8 cellular contexts compared by ENCODE assay signal in the genomic region with DNA sequence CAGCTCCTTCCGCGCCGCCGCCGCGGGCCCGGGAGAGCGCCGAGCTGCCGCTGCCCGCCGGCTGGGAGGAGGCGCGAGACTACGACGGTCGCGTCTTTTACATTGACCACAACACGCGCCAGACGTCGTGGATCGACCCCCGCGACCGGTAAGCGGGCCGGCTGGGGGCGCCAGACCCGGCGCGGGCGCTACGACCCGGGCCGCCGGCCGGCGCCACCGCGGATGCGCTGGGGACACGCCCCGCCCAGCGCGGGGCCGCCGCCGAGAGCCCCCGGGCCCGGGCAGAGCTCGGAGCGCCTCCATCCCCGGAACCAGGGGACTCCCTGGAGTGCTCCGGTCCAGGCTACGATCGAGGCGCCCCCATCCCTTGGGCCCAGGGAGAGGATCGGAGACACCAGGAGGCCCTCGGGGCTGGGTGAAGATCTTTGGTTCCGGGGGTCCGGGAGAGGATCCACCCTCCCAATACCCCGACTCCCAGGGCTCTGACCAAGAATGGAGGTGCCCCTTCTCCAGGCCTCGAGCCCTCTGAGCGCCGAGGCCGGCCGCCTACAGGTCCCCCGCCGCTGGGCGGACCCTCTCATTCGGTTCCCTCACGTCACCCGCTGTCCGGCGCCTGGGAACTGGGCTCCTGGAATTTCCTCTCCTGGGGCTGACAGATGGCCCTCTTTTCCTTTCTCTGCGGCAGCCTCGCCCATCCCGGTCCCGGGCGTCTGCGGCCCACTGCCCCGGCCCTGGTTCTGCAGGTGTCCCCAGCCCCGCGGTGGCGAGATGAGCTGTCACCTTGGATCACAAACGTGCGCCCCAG. TPM values are rescaled to one million over a fixed set of nuclear protein-coding genes. Genes with fewer than 3 reads are reported as not detected.
A peak's percentile ranks its signal among the peaks of the same experiment; 100 is the strongest.
DNase-seq lines count a peak whose midpoint lies in the region; ATAC-seq and TF ChIP-seq lines count a peak whose summit lies in the region.

No MANE protein-coding gene starts in this region.

- 3% methylated on average over 76 of the region's 88 CpGs for WGBS in urinary bladder

- H3K9me3 Mint-ChIP-seq in mesothelial cell of epicardium: peaks cover 5% of the 10 kb centered on the region

- peak overlapping the region; percentile 68 for H3K27ac ChIP-seq in Panc1 (ENCODE audit: low read length)
- H3K27ac ChIP-seq in dorsolateral prefrontal cortex: peak overlapping the region in 41 of 59 donors; percentile 2 to 82 (median 57)
- H3K27ac ChIP-seq in urinary bladder (ENCODE audit: low read depth): peak overlapping the region; percentile 52

- peak; percentile 50; the same call in 1 of the 2 replicates for TF ChIP-seq CTCF in Panc1 (IDR thresholded peaks at IDR 0.05)
- peak in 2 of 56 donors; percentile 8 to 9 for TF ChIP-seq CTCF in dorsolateral prefrontal cortex (IDR thresholded peaks at IDR 0.05 in 54 of 56, conservative IDR thresholded peaks at IDR 0.05 in 2 of 56; ENCODE audit: low read depth in 1 of 56, partially characterized antibody in 56 of 56)
- TF ChIP-seq CTCF in mesothelial cell of epicardium (IDR thresholded peaks at IDR 0.05; ENCODE audit: unreplicated experiment): no peak

- in situ Hi-C loops in Panc1 (cut with HindIII; ENCODE audit: low pct_unique_long_range_greater_than_20kb, low sequenced_read_pairs): no loop called here

- CTCF ChIA-PET in Panc1 (lab: Charles Lee): no interaction called here

- no peaks in the 10 kb centered on the region for H3K27me3 Mint-ChIP-seq in mesothelial cell of epicardium (ENCODE audit: low read depth)

- H3K36me3 ChIP-seq in Panc1 (ENCODE audit: control insufficient read depth, insufficient read depth, low read length): no peaks in the 10 kb centered on the region; the same call in 1 of the 2 replicates
- no peaks in the 10 kb centered on the region for H3K36me3 ChIP-seq in urinary bladder (ENCODE audit: insufficient read depth)

- H3K4me3 Mint-ChIP-seq in mesothelial cell of epicardium: peak overlapping the region; percentile 68

- H3K27ac Mint-ChIP-seq in mesothelial cell of epicardium: peak overlapping the region; percentile 95

- H3K4me1 ChIP-seq in Panc1 (ENCODE audit: control insufficient read depth, insufficient read depth, low read length): no peaks in the 10 kb centered on the region; the same call in 1 of the 2 replicates
- H3K4me1 ChIP-seq in urinary bladder (ENCODE audit: insufficient read depth): no peaks in the 10 kb centered on the region

- ATAC-seq in GM19043 (IDR thresholded peaks at IDR 0.05; ENCODE audit: low read depth, unreplicated experiment) (peak; percentile 11), Panc1 (peak; percentile 30)

- no peaks in the 10 kb centered on the region for H3K27me3 ChIP-seq in Panc1 (ENCODE audit: control insufficient read depth, insufficient read depth, low read length)
- H3K27me3 ChIP-seq in dorsolateral prefrontal cortex: peaks cover 0 to 81% (median 16%) of the 10 kb centered on the region in 45 donors

- intact Hi-C loops in Panc1 (cut with micrococcal nuclease; ENCODE audit: unreplicated experiment) (no loop called here), dorsolateral prefrontal cortex (cut with DNase I) (loop anchor here (2.0 to 5.0 kb wide), 2 partner anchors 95 to 96 kb away; no protein-coding TSS in a partner anchor)

- DNase-seq in AG08396 (ENCODE audit: low spot score) (peak; percentile 26), Panc1 (ENCODE audit: low read depth, low spot score) (no peak), dorsolateral prefrontal cortex (peak in 3 of 10 donors; percentile 18 to 48 (median 21)), mesothelial cell of epicardium (ENCODE audit: low spot score in 2 of 2, unreplicated experiment in 2 of 2) (peak in 1 of 2 experiments; percentile 52), RKO (ENCODE audit: low spot score) (no peak), CD1c-positive myeloid dendritic cell (ENCODE audit: extremely low spot score) (no peak)

- H3K36me3 Mint-ChIP-seq in mesothelial cell of epicardium: no peaks in the 10 kb centered on the region

- POLR2A ChIA-PET in Panc1 (lab: Charles Lee): no interaction called here

- H3K4me1 Mint-ChIP-seq in mesothelial cell of epicardium: peaks cover 40% of the 10 kb centered on the region

- peak overlapping the region; percentile 53 to 55 for H3K4me3 ChIP-seq in Panc1 (ENCODE audit: low read depth in 2 of 2, low read length in 2 of 2)
- peak overlapping the region; percentile 35 to 74 (median 60) for H3K4me3 ChIP-seq in dorsolateral prefrontal cortex
- peak overlapping the region; percentile 86 for H3K4me3 ChIP-seq in urinary bladder (ENCODE audit: low read depth, low read length)

- no TSS peak for BruUV-seq in Panc1 (replicated peaks; lab: Mats Ljungman, UMichigan)

- H3K9me3 ChIP-seq in Panc1 (ENCODE audit: control insufficient read depth, insufficient read depth, low read depth, low read length): no peaks in the 10 kb centered on the region

RNA-seq across cellular contexts. Expression of a gene that starts 48.8 kb away (rescaled TPM):
- total RNA-seq in Panc1 (2021; ENCODE audit: unreplicated experiment): not detected
- not detected for polyA plus RNA-seq in Panc1 (2012; ENCODE audit: insufficient read length)
- 1 to 10 TPM in 81 of 120 experiments, under 1 TPM in 25, not detected in 14; 0.45 to 5.5 (median 1.4) TPM for total RNA-seq in dorsolateral prefrontal cortex
- 0.71 to 1.1 TPM (median 0.84 TPM) in 3 replicates for total RNA-seq in mesothelial cell of epicardium
- total RNA-seq in urinary bladder: 0.32 TPM
- polyA plus RNA-seq in urinary bladder: not detected
